Comparison of ENCODE assay signal across 19 cellular contexts in the genomic region with DNA sequence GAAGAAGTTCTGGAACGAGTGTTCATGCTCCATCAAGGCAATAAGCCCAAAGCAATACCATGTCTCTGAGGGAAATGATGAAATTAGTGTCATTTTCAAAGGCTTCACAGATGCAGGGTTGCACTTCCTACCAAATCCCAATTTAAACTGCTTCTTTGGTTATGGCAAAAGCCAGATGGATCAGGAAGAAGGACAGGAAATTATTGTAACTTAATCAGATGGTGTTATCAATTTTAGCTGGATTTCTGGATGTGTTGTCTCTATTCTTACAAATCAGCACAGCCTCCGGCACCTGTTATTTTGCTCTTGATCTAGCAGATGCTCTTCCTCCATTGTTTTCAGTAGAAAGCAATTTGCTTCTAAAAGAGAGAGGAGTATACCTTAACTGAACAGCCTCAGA.
"Had no signal": no experiment of that assay in that cellular context is flagged by ENCODE, and none has a peak within 500 bp of the region (broad histone marks: within the 10 kb centered on the region; RNA-seq: fewer than 3 reads in every experiment).

No MANE protein-coding gene starts in this region.

- DNase-seq: cortex of kidney; dorsolateral prefrontal cortex; effector CD4-positive, alpha-beta T cell; foreskin fibroblast; gastrocnemius medialis; head of caudate nucleus; left ventricle myocardium superior; lower lobe of right lung; naive thymus-derived CD8-positive, alpha-beta T cell; nephron progenitor cell; nucleus accumbens; sigmoid colon; stimulated activated CD4-positive, alpha-beta T cell treated with anti-CD3 and anti-CD28 coated beads, Interleukin-4, amount 100 ng/mL, for 4 hours; stimulated activated naive CD8-positive, alpha-beta T cell treated with anti-CD3 and anti-CD28 coated beads, Interleukin-15, Interleukin-2, amounts not matched to agents 100 U/mL and 50 U/mL, for 24 hours; substantia nigra; testis; tibial artery had no signal

- H3K36me3 ChIP-seq: gastrocnemius medialis, lower lobe of right lung, prostate gland, right atrium auricular region, sigmoid colon, tibial artery had no signal

- H3K4me1 ChIP-seq: gastrocnemius medialis, lower lobe of right lung, prostate gland, right atrium auricular region, sigmoid colon, testis, tibial artery had no signal

- H3K9me3 ChIP-seq: gastrocnemius medialis, lower lobe of right lung, prostate gland, right atrium auricular region, sigmoid colon, testis had no signal

- H3K27me3 ChIP-seq: dorsolateral prefrontal cortex, gastrocnemius medialis, right atrium auricular region, sigmoid colon, testis, tibial artery had no signal

- H3K4me3 ChIP-seq: dorsolateral prefrontal cortex, gastrocnemius medialis, lower lobe of right lung, prostate gland, right atrium auricular region, sigmoid colon, testis, tibial artery had no signal
